8 cellular contexts compared by ENCODE assay signal in the genomic region with DNA sequence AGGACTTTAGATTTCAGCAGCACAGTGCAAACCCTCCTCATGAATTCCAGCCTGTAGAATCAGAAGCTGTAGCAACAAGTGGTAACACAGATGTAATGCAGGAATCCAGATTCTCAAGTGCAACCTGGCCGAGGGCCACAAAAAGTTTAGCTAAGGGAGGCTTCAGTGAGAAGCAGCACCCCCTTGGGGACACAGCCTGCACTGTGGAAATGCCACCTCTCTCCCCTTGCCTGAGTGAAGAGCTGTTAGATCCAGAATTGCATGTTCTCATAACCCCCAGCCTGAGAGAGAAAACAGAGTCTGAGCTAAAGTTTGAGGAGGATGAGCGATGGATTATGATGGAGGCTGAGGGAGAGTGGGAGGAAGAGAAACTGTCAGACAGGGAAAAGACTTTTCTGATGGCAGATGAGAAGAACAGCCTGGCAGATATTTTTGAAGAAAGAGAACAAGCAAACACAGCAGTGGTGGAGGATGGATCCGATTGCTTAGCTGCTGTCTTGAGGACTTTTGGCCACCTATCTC.
DNase-seq lines count a peak whose midpoint lies in the region; ATAC-seq and TF ChIP-seq lines count a peak whose summit lies in the region.

No MANE protein-coding gene starts in this region.

- no peaks in the 10 kb centered on the region for H3K9me3 Mint-ChIP-seq in activated CD8-positive, alpha-beta T cell treated with anti-CD3 and anti-CD28 coated beads for 36 hours
- H3K9me3 Mint-ChIP-seq in endothelial cell (ENCODE audit: unreplicated experiment) (no peaks in the 10 kb centered on the region), mesothelial cell of epicardium (no peaks in the 10 kb centered on the region)

- peaks cover 10% of the 10 kb centered on the region for H3K36me3 Mint-ChIP-seq in activated CD8-positive, alpha-beta T cell treated with anti-CD3 and anti-CD28 coated beads for 36 hours (ENCODE audit: low read depth)
- H3K36me3 Mint-ChIP-seq in endothelial cell (ENCODE audit: low read depth, unreplicated experiment) (peaks cover 35% of the 10 kb centered on the region), mesothelial cell of epicardium (peaks cover 18% of the 10 kb centered on the region)

- POLR2A ChIA-PET in activated CD8-positive, alpha-beta T cell treated with anti-CD3 and anti-CD28 coated beads for 36 hours (lab: Charles Lee): interaction anchor here (0.6 to 2.1 kb wide), 7 partner anchors 11 to 165 kb away, joined by 3 to 4 read pairs (median 3); no protein-coding TSS in a partner anchor

- H3K4me3 Mint-ChIP-seq in activated CD8-positive, alpha-beta T cell treated with anti-CD3 and anti-CD28 coated beads for 36 hours: peak overlapping the region; percentile 2
- H3K4me3 Mint-ChIP-seq in endothelial cell (ENCODE audit: unreplicated experiment): peak overlapping the region; percentile 94
- H3K4me3 Mint-ChIP-seq in mesothelial cell of epicardium: peak overlapping the region; percentile 78

- H3K27me3 Mint-ChIP-seq in activated CD8-positive, alpha-beta T cell treated with anti-CD3 and anti-CD28 coated beads for 36 hours: no peaks in the 10 kb centered on the region
- H3K27me3 Mint-ChIP-seq in endothelial cell (ENCODE audit: unreplicated experiment): peaks cover 26% of the 10 kb centered on the region
- H3K27me3 Mint-ChIP-seq in mesothelial cell of epicardium (ENCODE audit: low read depth): no peaks in the 10 kb centered on the region

- DNase-seq in NCI-H2081 (lab: John Stamatoyannopoulos, UW): peak; percentile 8 to 38
- DNase-seq in NCI-H2081 treated with DMSO at 0.1 percent for 48 hours (lab: John Stamatoyannopoulos, UW): no peak
- peak; percentile 64 for DNase-seq in NCI-H460 (ENCODE audit: extremely low read depth, low read depth)
- peak; percentile 80 for DNase-seq in activated CD8-positive, alpha-beta T cell treated with anti-CD3 and anti-CD28 coated beads for 36 hours
- peak; percentile 58 for DNase-seq in endothelial cell (ENCODE audit: low spot score)
- peak; percentile 48 to 77 for DNase-seq in mesothelial cell of epicardium (ENCODE audit: low spot score in 2 of 2, unreplicated experiment in 2 of 2)
- peak; percentile 22 to 37 for DNase-seq in stimulated activated CD8-positive, alpha-beta memory T cell treated with anti-CD3 and anti-CD28 coated beads, Interleukin-2, amount 100 ng/mL, for 48 hours (ENCODE audit: low read depth in 2 of 2)
- no peak for DNase-seq in NCI-H1048 (lab: John Stamatoyannopoulos, UW)

- intact Hi-C loops in activated CD8-positive, alpha-beta T cell treated with anti-CD3 and anti-CD28 coated beads for 36 hours (cut with micrococcal nuclease): no loop called here

- H3K4me1 Mint-ChIP-seq in activated CD8-positive, alpha-beta T cell treated with anti-CD3 and anti-CD28 coated beads for 36 hours (ENCODE audit: low read depth): peaks cover 61% of the 10 kb centered on the region
- H3K4me1 Mint-ChIP-seq in endothelial cell (ENCODE audit: unreplicated experiment): peaks cover 64% of the 10 kb centered on the region
- peaks cover 75% of the 10 kb centered on the region for H3K4me1 Mint-ChIP-seq in mesothelial cell of epicardium

- CTCF ChIA-PET in activated CD8-positive, alpha-beta T cell treated with anti-CD3 and anti-CD28 coated beads for 36 hours (lab: Charles Lee): interaction anchor here (0.7 to 4.6 kb wide), 38 partner anchors 10 to 313 kb away, joined by 3 to 45 read pairs (median 5); no protein-coding TSS in a partner anchor

- ATAC-seq in activated CD8-positive, alpha-beta T cell treated with anti-CD3 and anti-CD28 coated beads for 36 hours: peak; percentile 37

- peak overlapping the region; percentile 4 for H3K27ac Mint-ChIP-seq in activated CD8-positive, alpha-beta T cell treated with anti-CD3 and anti-CD28 coated beads for 36 hours
- H3K27ac Mint-ChIP-seq in endothelial cell (ENCODE audit: unreplicated experiment): peak overlapping the region; percentile 68
- peak overlapping the region; percentile 32 for H3K27ac Mint-ChIP-seq in mesothelial cell of epicardium

- peak; percentile 60 for TF ChIP-seq CTCF in activated CD8-positive, alpha-beta T cell treated with anti-CD3 and anti-CD28 coated beads for 36 hours (IDR thresholded peaks at IDR 0.05)
- peak; percentile 33 for TF ChIP-seq CTCF in endothelial cell (IDR thresholded peaks at IDR 0.05; ENCODE audit: unreplicated experiment)
- TF ChIP-seq CTCF in mesothelial cell of epicardium (IDR thresholded peaks at IDR 0.05; ENCODE audit: unreplicated experiment): peak; percentile 28

Comparison
In these comparisons a context has a peak if more than half of its experiments do, and no peak if none do; other contexts are left out.
1. DNase-seq: peak in NCI-H2081 (2 of 2), NCI-H460 (single experiment), activated CD8-positive, alpha-beta T cell treated with anti-CD3 and anti-CD28 coated beads for 36 hours (single experiment), endothelial cell (single experiment), mesothelial cell of epicardium (2 of 2) and stimulated activated CD8-positive, alpha-beta memory T cell treated with anti-CD3 and anti-CD28 coated beads, Interleukin-2, amount 100 ng/mL, for 48 hours (2 of 2); none in NCI-H2081 treated with DMSO at 0.1 percent for 48 hours (single experiment) and NCI-H1048 (single experiment).
2. H3K27ac Mint-ChIP-seq: peak in every context shown above with its lines; median percentile 68 in endothelial cell; 32 in mesothelial cell of epicardium; 4 in activated CD8-positive, alpha-beta T cell treated with anti-CD3 and anti-CD28 coated beads for 36 hours.
3. H3K4me3 Mint-ChIP-seq: peak in every context shown above with its lines; median percentile 94 in endothelial cell; 78 in mesothelial cell of epicardium; 2 in activated CD8-positive, alpha-beta T cell treated with anti-CD3 and anti-CD28 coated beads for 36 hours.
4. Peak in every context shown above with its lines, with median percentiles within 50 percentile points of each other: CTCF ChIP-seq.